In genomic region chr7:100613447-100614185, GRCh38 we compare ENCODE assay signal across 8 cellular contexts. TPM values are rescaled to one million over a fixed set of nuclear protein-coding genes. Genes with fewer than 3 reads are reported as not detected.
DNase-seq lines count a peak whose midpoint lies in the region; TF ChIP-seq lines count a peak whose summit lies in the region.

No MANE protein-coding gene starts in this region.

- H3K36me3 ChIP-seq in iPS-20b (ENCODE audit: insufficient read depth, low read depth, low read length) (no peaks in the 10 kb centered on the region), suprapubic skin (no peaks in the 10 kb centered on the region)

- no peaks in the 10 kb centered on the region for H3K9me3 ChIP-seq in iPS-20b (ENCODE audit: insufficient read depth, low read depth, low read length)
- H3K9me3 ChIP-seq in suprapubic skin = no peaks in the 10 kb centered on the region

- H3K27ac ChIP-seq in iPS-20b (ENCODE audit: low read length) (no peak overlapping the region), suprapubic skin (no peak overlapping the region)

- no peak for TF ChIP-seq POLR2A in suprapubic skin (IDR thresholded peaks at IDR 0.05)

- TF ChIP-seq CTCF in WI38 (IDR thresholded peaks at IDR 0.05; ENCODE audit: low read depth, low read length) = no peak
- no peak for TF ChIP-seq CTCF in suprapubic skin (IDR thresholded peaks at IDR 0.05)

- H3K4me3 Mint-ChIP-seq in activated CD4-positive, alpha-beta T cell treated with anti-CD3 and anti-CD28 coated beads, Interleukin-2, amount 10 ng/mL, durations not matched to agents 7 days and 5 days = peak overlapping the region; percentile 98

- POLR2A ChIA-PET in activated CD4-positive, alpha-beta T cell treated with anti-CD3 and anti-CD28 coated beads, Interleukin-2, amount 10 ng/mL, durations not matched to agents 7 days and 5 days (lab: Charles Lee) = no interaction called here

- no peak for TF ChIP-seq EP300 in suprapubic skin (IDR thresholded peaks at IDR 0.05)

- H3K4me3 ChIP-seq in WI38 (ENCODE audit: low read depth, low read length) (peak overlapping the region; percentile 86), iPS-20b (ENCODE audit: low read length) (peak overlapping the region; percentile 90), suprapubic skin (peak overlapping the region; percentile 90)

- H3K4me1 ChIP-seq in iPS-20b (ENCODE audit: insufficient read depth, low read length) = no peaks in the 10 kb centered on the region
- H3K4me1 ChIP-seq in suprapubic skin = peaks cover 17% of the 10 kb centered on the region

- H3K27ac Mint-ChIP-seq in activated CD4-positive, alpha-beta T cell treated with anti-CD3 and anti-CD28 coated beads, Interleukin-2, amount 10 ng/mL, durations not matched to agents 7 days and 5 days = peak overlapping the region; percentile 83

- WGBS in suprapubic skin = 82% methylated on average over 5 of the region's 13 CpGs

- H3K9ac ChIP-seq in iPS-20b (ENCODE audit: low read depth, low read length) = no peak overlapping the region

- peaks cover 10% of the 10 kb centered on the region for H3K36me3 Mint-ChIP-seq in activated CD4-positive, alpha-beta T cell treated with anti-CD3 and anti-CD28 coated beads, Interleukin-2, amount 10 ng/mL, durations not matched to agents 7 days and 5 days (ENCODE audit: low read depth)

- CTCF ChIA-PET in activated CD4-positive, alpha-beta T cell treated with anti-CD3 and anti-CD28 coated beads, Interleukin-2, amount 10 ng/mL, durations not matched to agents 7 days and 5 days (lab: Charles Lee) = interaction anchor here (0.9 to 5.4 kb wide), 9 partner anchors 10 to 118 kb away, joined by 3 to 26 read pairs (median 6); partner anchors contain the start of genes FBXO24, GIGYF1 and LRCH4

- peaks cover 6% of the 10 kb centered on the region for H3K27me3 ChIP-seq in iPS-20b (ENCODE audit: insufficient read depth, low read length)
- H3K27me3 ChIP-seq in suprapubic skin = no peaks in the 10 kb centered on the region

- peaks cover 23% of the 10 kb centered on the region for H3K4me1 Mint-ChIP-seq in activated CD4-positive, alpha-beta T cell treated with anti-CD3 and anti-CD28 coated beads, Interleukin-2, amount 10 ng/mL, durations not matched to agents 7 days and 5 days

- peaks cover 1% of the 10 kb centered on the region for H3K27me3 Mint-ChIP-seq in activated CD4-positive, alpha-beta T cell treated with anti-CD3 and anti-CD28 coated beads, Interleukin-2, amount 10 ng/mL, durations not matched to agents 7 days and 5 days

- DNase-seq in activated CD4-positive, alpha-beta T cell treated with anti-CD3 and anti-CD28 coated beads, Interleukin-2, amount 10 ng/mL, durations not matched to agents 7 days and 5 days = peak; percentile 11
- DNase-seq in activated CD4-positive, alpha-beta T cell treated with anti-CD3 and anti-CD28 coated beads, Interleukin-2, amount 50 U/mL, for 48 hours = no peak
- DNase-seq in suprapubic skin (ENCODE audit: low spot score in 2 of 2) = no peak
- DNase-seq in NCI-H1092 (lab: John Stamatoyannopoulos, UW) = no peak
- no peak for DNase-seq in NCI-H146 treated with DMSO at 0.1 percent for 48 hours (lab: John Stamatoyannopoulos, UW; ENCODE audit: unreplicated experiment)
- DNase-seq in activated CD8-positive, alpha-beta memory T cell treated with anti-CD3 and anti-CD28 coated beads for 24 hours = no peak

- H3K9me3 Mint-ChIP-seq in activated CD4-positive, alpha-beta T cell treated with anti-CD3 and anti-CD28 coated beads, Interleukin-2, amount 10 ng/mL, durations not matched to agents 7 days and 5 days = no peaks in the 10 kb centered on the region

RNA-seq across cellular contexts. Expression of gene MOSPD3, which starts 1.3 kb away (rescaled TPM):
- 10 to 100 TPM; 59.7 to 66.7 TPM for total RNA-seq in activated CD4-positive, alpha-beta T cell treated with anti-CD3 and anti-CD28 coated beads, Interleukin-2, amount 10 ng/mL, durations not matched to agents 7 days and 5 days
- 10 to 100 TPM; 18.0 to 35.5 (median 28.5) TPM for total RNA-seq in suprapubic skin

RNA-seq across cellular contexts. Expression of gene PCOLCE, which starts 11.5 kb away (rescaled TPM):
- total RNA-seq in activated CD4-positive, alpha-beta T cell treated with anti-CD3 and anti-CD28 coated beads, Interleukin-2, amount 10 ng/mL, durations not matched to agents 7 days and 5 days = 10 to 100 TPM; 17.3 to 18.3 TPM
- 10 to 100 TPM; 14.1 to 18.3 (median 15.6) TPM for total RNA-seq in suprapubic skin

RNA-seq across cellular contexts. Expression of gene FBXO24, which starts 27.5 kb away (rescaled TPM):
- 1 to 10 TPM; 1.3 to 1.5 TPM for total RNA-seq in activated CD4-positive, alpha-beta T cell treated with anti-CD3 and anti-CD28 coated beads, Interleukin-2, amount 10 ng/mL, durations not matched to agents 7 days and 5 days
- 1 to 10 TPM in 1 of 4 donors, under 1 TPM in 3; 0.47 to 2.4 (median 0.57) TPM for total RNA-seq in suprapubic skin

RNA-seq across cellular contexts. Expression of gene LRCH4, which starts 27.7 kb away (rescaled TPM):
- total RNA-seq in activated CD4-positive, alpha-beta T cell treated with anti-CD3 and anti-CD28 coated beads, Interleukin-2, amount 10 ng/mL, durations not matched to agents 7 days and 5 days = 100 to 1,000 TPM; 189 to 217 TPM
- total RNA-seq in suprapubic skin = 100 to 1,000 TPM in 1 of 4 donors, 10 to 100 TPM in 3; 37.6 to 101 (median 56.2) TPM

RNA-seq across cellular contexts. Expression of gene TFR2, which starts 27.7 kb away (rescaled TPM):
- total RNA-seq in activated CD4-positive, alpha-beta T cell treated with anti-CD3 and anti-CD28 coated beads, Interleukin-2, amount 10 ng/mL, durations not matched to agents 7 days and 5 days = 1 to 10 TPM; 7.3 to 9.8 TPM
- total RNA-seq in suprapubic skin = 1 to 10 TPM in 3 of 4 donors, under 1 TPM in 1; 0.81 to 3.9 (median 1.3) TPM
